16 cellular contexts compared by ENCODE assay signal in genomic region chr14:104974146-104974541, GRCh38. TPM values are rescaled to one million over a fixed set of nuclear protein-coding genes. Genes with fewer than 3 reads are reported as not detected.
DNase-seq lines count a peak whose midpoint lies in the region; ATAC-seq, FAIRE-seq and TF ChIP-seq lines count a peak whose summit lies in the region.
"Had no signal": no experiment of that assay in that cellular context is flagged by ENCODE, and none has a peak within 500 bp of the region (broad histone marks: within the 10 kb centered on the region; RNA-seq: fewer than 3 reads in every experiment).

No MANE protein-coding gene starts in this region.

- no peaks in the 10 kb centered on the region for H3K27me3 Mint-ChIP-seq in HFFc6 (ENCODE audit: insufficient read depth)

- H3K36me3 Mint-ChIP-seq in HFFc6 (ENCODE audit: low read depth) = no peaks in the 10 kb centered on the region
- H3K36me3 Mint-ChIP-seq: CD8-positive, alpha-beta memory T cell had no signal

- TF ChIP-seq CTCF in HFFc6 (IDR thresholded peaks at IDR 0.05) (no peak), breast epithelium (IDR thresholded peaks at IDR 0.05) (no peak), kidney (IDR thresholded peaks at IDR 0.05; ENCODE audit: borderline replicate concordance, extremely low read depth, insufficient read depth) (no peak)

- H3K4me1 ChIP-seq in breast epithelium (peaks cover 19 to 60% of the 10 kb centered on the region in 2 donors), kidney (ENCODE audit: control insufficient read depth in 1 of 2, insufficient read depth in 1 of 2, low read depth in 1 of 2, low read length in 2 of 2) (peaks cover 5 to 34% of the 10 kb centered on the region in 2 donors), stomach smooth muscle (ENCODE audit: control insufficient read depth, insufficient read depth, low read length) (peaks cover 91% of the 10 kb centered on the region)

- no peak for TF ChIP-seq POLR2A in breast epithelium (IDR thresholded peaks at IDR 0.05)

- intact Hi-C loops in breast epithelium (cut with DNase I; ENCODE audit: low total_unique reads) (loop anchor here (2.0 to 5.0 kb wide), 2 partner anchors 42 to 69 kb away; no protein-coding TSS in a partner anchor), kidney (cut with DNase I) (loop anchor here (10.0 kb wide), 1 partner anchor 71 kb away; no protein-coding TSS in a partner anchor)

- no peaks in the 10 kb centered on the region for H3K9me3 Mint-ChIP-seq in HFFc6
- H3K9me3 Mint-ChIP-seq: activated CD4-positive, alpha-beta T cell treated with anti-CD3 and anti-CD28 coated beads, Interleukin-2, amount 10 ng/mL, durations not matched to agents 7 days and 5 days; activated T-helper 1 cell treated with anti-CD3 and anti-CD28 coated beads, Interleukin-12 subunit alpha, Interleukin-12 subunit beta, Interleukin-2, Interleukin-4 antibody, amounts not matched to agents 30 ng/mL and 10 ng/mL and 1 ng/mL, durations not matched to agents 14 hours and 24 hours and 36 hours; CD8-positive, alpha-beta memory T cell; T-helper 1 cell treated with Interleukin-12 subunit alpha and Interleukin-12 subunit beta and Interleukin-4 antibody, amounts not matched to agents 30 μg/mL and 1 μg/mL, for 36 hours had no signal

- peak overlapping the region; percentile 87 for H3K27ac Mint-ChIP-seq in HFFc6
- H3K27ac Mint-ChIP-seq: activated CD4-positive, alpha-beta T cell treated with anti-CD3 and anti-CD28 coated beads, Interleukin-2, amount 10 ng/mL, durations not matched to agents 7 days and 5 days; activated T-helper 1 cell treated with anti-CD3 and anti-CD28 coated beads, Interleukin-12 subunit alpha, Interleukin-12 subunit beta, Interleukin-2, Interleukin-4 antibody, amounts not matched to agents 30 ng/mL and 10 ng/mL and 1 ng/mL, durations not matched to agents 14 hours and 24 hours and 36 hours; T-helper 1 cell treated with Interleukin-12 subunit alpha and Interleukin-12 subunit beta and Interleukin-4 antibody, amounts not matched to agents 30 μg/mL and 1 μg/mL, for 36 hours had no signal

- FAIRE-seq in kidney (lab: Jason Lieb, UNC) = no peak

- ATAC-seq in HG03097 (IDR thresholded peaks at IDR 0.05; ENCODE audit: low FRiP score, unreplicated experiment) (no peak), HG03280 (IDR thresholded peaks at IDR 0.05; ENCODE audit: unreplicated experiment) (no peak), GM21515 (IDR thresholded peaks at IDR 0.05; ENCODE audit: unreplicated experiment) (no peak)

- peak overlapping the region; percentile 95 to 97 for H3K27ac ChIP-seq in breast epithelium
- H3K27ac ChIP-seq in kidney (ENCODE audit: low read depth in 2 of 2, low read length in 2 of 2) = no peak overlapping the region
- H3K27ac ChIP-seq in stomach smooth muscle (ENCODE audit: low read length) = peak overlapping the region; percentile 89

- H3K4me3 ChIP-seq in breast epithelium = peak overlapping the region in 2 of 3 donors; percentile 21 to 36
- H3K4me3 ChIP-seq in kidney (ENCODE audit: low read length in 2 of 2) = no peak overlapping the region
- H3K4me3 ChIP-seq in stomach smooth muscle (ENCODE audit: low read length in 2 of 2) = peak overlapping the region in 1 of 2 donors; percentile 66

- H3K4me3 Mint-ChIP-seq in HFFc6 = peak overlapping the region; percentile 57
- H3K4me3 Mint-ChIP-seq: activated CD4-positive, alpha-beta T cell treated with anti-CD3 and anti-CD28 coated beads, Interleukin-2, amount 10 ng/mL, durations not matched to agents 7 days and 5 days; activated T-helper 1 cell treated with anti-CD3 and anti-CD28 coated beads, Interleukin-12 subunit alpha, Interleukin-12 subunit beta, Interleukin-2, Interleukin-4 antibody, amounts not matched to agents 30 ng/mL and 10 ng/mL and 1 ng/mL, durations not matched to agents 14 hours and 24 hours and 36 hours; CD8-positive, alpha-beta memory T cell; T-helper 1 cell treated with Interleukin-12 subunit alpha and Interleukin-12 subunit beta and Interleukin-4 antibody, amounts not matched to agents 30 μg/mL and 1 μg/mL, for 36 hours had no signal

- DNase-seq in HFFc6 (no peak), breast epithelium (ENCODE audit: low spot score in 2 of 2) (no peak), kidney (peak; percentile 73), retina (no peak)
- DNase-seq: activated CD4-positive, alpha-beta T cell treated with anti-CD3 and anti-CD28 coated beads, Interleukin-2, amount 10 ng/mL, durations not matched to agents 7 days and 5 days; central memory CD4-positive, alpha-beta T cell; NCI-H1105 treated with DMSO at 0.1 percent for 48 hours; stimulated activated naive CD4-positive, alpha-beta T cell had no signal

- H3K9me3 ChIP-seq in breast epithelium = no peaks in the 10 kb centered on the region
- no peaks in the 10 kb centered on the region for H3K9me3 ChIP-seq in kidney (ENCODE audit: control insufficient read depth in 1 of 2, low read length in 2 of 2)
- no peaks in the 10 kb centered on the region for H3K9me3 ChIP-seq in stomach smooth muscle (ENCODE audit: control insufficient read depth in 2 of 2, low read length in 2 of 2)

- no peaks in the 10 kb centered on the region for H3K36me3 ChIP-seq in breast epithelium
- no peaks in the 10 kb centered on the region for H3K36me3 ChIP-seq in kidney (ENCODE audit: control insufficient read depth in 1 of 2, insufficient read depth in 2 of 2, low read length in 2 of 2)
- H3K36me3 ChIP-seq in stomach smooth muscle (ENCODE audit: control insufficient read depth in 2 of 2, insufficient read depth in 2 of 2, low read length in 2 of 2) = no peaks in the 10 kb centered on the region

- peaks cover 53% of the 10 kb centered on the region for H3K4me1 Mint-ChIP-seq in HFFc6 (ENCODE audit: low read depth)

- H3K27me3 ChIP-seq in breast epithelium = no peaks in the 10 kb centered on the region
- no peaks in the 10 kb centered on the region for H3K27me3 ChIP-seq in stomach smooth muscle (ENCODE audit: control insufficient read depth in 1 of 2, insufficient read depth in 2 of 2, low read length in 2 of 2)

- H3K9ac ChIP-seq in kidney (ENCODE audit: low read length in 2 of 2) = no peak overlapping the region
- peak overlapping the region; percentile 55 to 59 for H3K9ac ChIP-seq in stomach smooth muscle (ENCODE audit: low read length in 2 of 2)

RNA-seq across cellular contexts. Expression of gene AHNAK2, which starts 4.0 kb away (rescaled TPM):
- 10 to 100 TPM; 50.2 to 76.2 (median 73.7) TPM for total RNA-seq in HFFc6 (2021; fragmentation: NEBNext Ultra II Directional; extraction: Animal tissue kit (Norgen Biotek cat#: 25700))
- total RNA-seq in breast epithelium (10 to 100 TPM; 15.1 to 46.7 (median 19.3) TPM), kidney (72.0 TPM)
- 1.1 TPM for polyA plus RNA-seq in kidney (ENCODE audit: insufficient read depth, low read depth, low replicate concordance)
- total RNA-seq: activated CD4-positive, alpha-beta T cell treated with anti-CD3 and anti-CD28 coated beads, Interleukin-2, amount 10 ng/mL, durations not matched to agents 7 days and 5 days had no signal
- polyA plus RNA-seq: CD8-positive, alpha-beta memory T cell had no signal

RNA-seq across cellular contexts. Expression of gene CLBA1, which starts 11.4 kb away (rescaled TPM):
- 10 to 100 TPM in 2 of 6 experiments, 1 to 10 TPM in 4; 5.9 to 12.3 (median 7.9) TPM for total RNA-seq in HFFc6 (2021; fragmentation: NEBNext Ultra II Directional; extraction: Animal tissue kit (Norgen Biotek cat#: 25700))
- total RNA-seq in breast epithelium = 10 to 100 TPM in 1 of 3 donors, 1 to 10 TPM in 2; 4.5 to 17.0 (median 8.8) TPM
- 22.6 TPM for total RNA-seq in kidney
- 13.2 TPM for polyA plus RNA-seq in kidney (ENCODE audit: insufficient read depth, low read depth, low replicate concordance)

RNA-seq across cellular contexts. Expression of gene CDCA4, which starts 46.7 kb away (rescaled TPM):
- 10 to 100 TPM; 11.6 to 20.3 (median 18.4) TPM for total RNA-seq in HFFc6 (2021; fragmentation: NEBNext Ultra II Directional; extraction: Animal tissue kit (Norgen Biotek cat#: 25700))
- total RNA-seq in breast epithelium (10 to 100 TPM in 2 of 3 donors, 1 to 10 TPM in 1; 5.1 to 10.4 (median 10.2) TPM), kidney (6.3 TPM)
- polyA plus RNA-seq in kidney (ENCODE audit: insufficient read depth, low read depth, low replicate concordance) = 4.1 TPM

RNA-seq across cellular contexts. Expression of gene PLD4, which starts 49.5 kb away (rescaled TPM):
- under 1 TPM; 0.05 to 0.18 (median 0.11) TPM for total RNA-seq in HFFc6 (2021; fragmentation: NEBNext Ultra II Directional; extraction: Animal tissue kit (Norgen Biotek cat#: 25700))
- 1 to 10 TPM in 1 of 3 donors, under 1 TPM in 1, not detected in 1; 0.33 to 4.0 TPM for total RNA-seq in breast epithelium
- total RNA-seq in kidney = 3.2 TPM
- not detected for polyA plus RNA-seq in kidney (ENCODE audit: insufficient read depth, low read depth, low replicate concordance)
- total RNA-seq: activated CD4-positive, alpha-beta T cell treated with anti-CD3 and anti-CD28 coated beads, Interleukin-2, amount 10 ng/mL, durations not matched to agents 7 days and 5 days; fibroblast of villous mesenchyme had no signal
- polyA plus RNA-seq: CD8-positive, alpha-beta memory T cell had no signal

Comparison
In these comparisons a context has a peak if more than half of its experiments do, and no peak if none do; other contexts are left out.
1. H3K27ac ChIP-seq: peak in breast epithelium (2 of 2) and stomach smooth muscle (single experiment); none in kidney (0 of 2).
2. H3K4me3 ChIP-seq: peak in breast epithelium (2 of 3); none in kidney (0 of 2).
3. H3K9ac ChIP-seq: peak in stomach smooth muscle (2 of 2); none in kidney (0 of 2).